In the genomic region with DNA sequence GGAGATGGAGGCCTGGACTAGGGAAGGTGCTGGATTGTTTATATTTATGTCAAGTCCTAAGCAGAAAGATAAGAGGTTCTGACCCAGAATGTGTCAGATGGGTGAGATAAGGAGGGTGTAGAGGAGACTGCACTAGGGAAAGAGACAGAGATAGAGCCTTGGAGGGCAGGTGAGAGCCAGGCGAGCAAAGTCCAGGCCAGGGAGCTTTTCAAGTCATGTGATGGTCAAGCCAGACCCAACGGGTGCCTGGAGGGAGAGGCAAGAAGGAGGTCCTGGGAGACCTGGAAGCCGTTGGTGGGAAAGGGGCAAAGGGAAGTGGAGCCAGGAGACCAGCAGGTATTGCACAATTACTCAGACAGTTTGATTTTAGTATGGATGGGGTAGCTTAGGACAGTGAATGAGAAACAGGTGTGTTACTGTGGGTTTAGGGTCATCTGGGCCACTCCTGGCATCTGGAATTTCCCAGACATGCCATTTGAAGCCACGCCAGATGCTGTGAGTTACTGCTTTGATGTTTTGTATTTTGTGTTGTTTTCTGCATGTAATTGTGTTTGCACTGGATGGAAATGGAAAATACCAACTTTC, we compare ENCODE assay signal across 14 cellular contexts. TPM values are rescaled to one million over a fixed set of nuclear protein-coding genes. Genes with fewer than 3 reads are reported as not detected.
DNase-seq lines count a peak whose midpoint lies in the region; ATAC-seq and TF ChIP-seq lines count a peak whose summit lies in the region.
"Had no signal": no experiment of that assay in that cellular context is flagged by ENCODE, and none has a peak within 500 bp of the region (broad histone marks: within the 10 kb centered on the region; RNA-seq: fewer than 3 reads in every experiment).

No MANE protein-coding gene starts in this region.

- no peaks in the 10 kb centered on the region for H3K9me3 ChIP-seq in CD8-positive, alpha-beta memory T cell (ENCODE audit: low read length)

- ATAC-seq in activated CD8-positive, alpha-beta T cell treated with anti-CD3 and anti-CD28 coated beads, Interleukin-2, amount 10 ng/mL, durations not matched to agents 7 days and 5 days = no peak
- no peak for ATAC-seq in GM18907 (IDR thresholded peaks at IDR 0.05; ENCODE audit: unreplicated experiment)

- H3K36me3 ChIP-seq in CD8-positive, alpha-beta memory T cell (ENCODE audit: insufficient read depth, low read length) = peaks cover 14% of the 10 kb centered on the region

- peaks cover 0 to 87% (median 5%) of the 10 kb centered on the region in 3 donors for H3K36me3 Mint-ChIP-seq in CD8-positive, alpha-beta memory T cell
- peaks cover 46% of the 10 kb centered on the region for H3K36me3 Mint-ChIP-seq in activated CD8-positive, alpha-beta T cell treated with anti-CD3 and anti-CD28 coated beads, Interleukin-2, amount 10 ng/mL, durations not matched to agents 7 days and 5 days (ENCODE audit: low read depth)

- no peak overlapping the region for H3K27ac ChIP-seq in CD8-positive, alpha-beta memory T cell (ENCODE audit: low read depth, low read length)
- H3K27ac ChIP-seq: PC-9, VCaP had no signal

- peaks cover 53 to 72% (median 69%) of the 10 kb centered on the region in 3 donors for H3K4me1 Mint-ChIP-seq in CD8-positive, alpha-beta memory T cell
- peaks cover 33% of the 10 kb centered on the region for H3K4me1 Mint-ChIP-seq in activated CD8-positive, alpha-beta T cell treated with anti-CD3 and anti-CD28 coated beads, Interleukin-2, amount 10 ng/mL, durations not matched to agents 7 days and 5 days (ENCODE audit: low read depth)

- no peak for TF ChIP-seq CTCF in AG10803 (conservative IDR thresholded peaks at IDR 0.05; ENCODE audit: low read length)
- no peak for TF ChIP-seq CTCF in foreskin fibroblast (IDR thresholded peaks at IDR 0.05; ENCODE audit: low read depth, low read length)

- POLR2A ChIA-PET in CD8-positive, alpha-beta memory T cell (lab: Charles Lee) = no interaction called here
- POLR2A ChIA-PET in activated CD8-positive, alpha-beta T cell treated with anti-CD3 and anti-CD28 coated beads, Interleukin-2, amount 10 ng/mL, durations not matched to agents 7 days and 5 days (lab: Charles Lee) = interaction anchor here (1.2 kb wide), 1 partner anchor 225 kb away, joined by 3 read pairs; no protein-coding TSS in a partner anchor

- no peaks in the 10 kb centered on the region for H3K27me3 ChIP-seq in CD8-positive, alpha-beta memory T cell (ENCODE audit: insufficient read depth, low read length, poor library complexity, severe bottlenecking)

- H3K27me3 Mint-ChIP-seq in CD8-positive, alpha-beta memory T cell = no peaks in the 10 kb centered on the region
- no peaks in the 10 kb centered on the region for H3K27me3 Mint-ChIP-seq in activated CD8-positive, alpha-beta T cell treated with anti-CD3 and anti-CD28 coated beads, Interleukin-2, amount 10 ng/mL, durations not matched to agents 7 days and 5 days (ENCODE audit: low read depth)

- peak; percentile 59 for DNase-seq in AG10803 (ENCODE audit: low read depth)
- DNase-seq in CD8-positive, alpha-beta memory T cell = no peak
- DNase-seq in activated CD8-positive, alpha-beta T cell treated with anti-CD3 and anti-CD28 coated beads, Interleukin-2, amount 10 ng/mL, durations not matched to agents 7 days and 5 days = no peak
- peak; percentile 34 to 68 for DNase-seq in foreskin fibroblast
- no peak for DNase-seq in NCI-H187 treated with DMSO at 0.1 percent for 48 hours (lab: John Stamatoyannopoulos, UW)
- DNase-seq in NCI-H774 (lab: John Stamatoyannopoulos, UW) = no peak
- DNase-seq in H4 (ENCODE audit: low spot score) = no peak
- DNase-seq: DMS79, H7, KBM-7, mesenchymal stem cell, PC-9 had no signal

- peaks cover 37% of the 10 kb centered on the region for H3K4me1 ChIP-seq in CD8-positive, alpha-beta memory T cell (ENCODE audit: insufficient read depth, low read length)

- H3K4me3 ChIP-seq in AG10803 (ENCODE audit: low read length) (no peak overlapping the region), foreskin fibroblast (ENCODE audit: low read depth in 1 of 2, low read length in 2 of 2) (no peak overlapping the region)
- no peak overlapping the region for H3K4me3 ChIP-seq in CD8-positive, alpha-beta memory T cell (ENCODE audit: low read length)
- H3K4me3 ChIP-seq: PC-9 had no signal

- CTCF ChIA-PET in CD8-positive, alpha-beta memory T cell (lab: Charles Lee) = interaction anchor here (0.7 to 1.4 kb wide), 2 partner anchors 24 to 64 kb away, joined by 3 read pairs; no protein-coding TSS in a partner anchor
- CTCF ChIA-PET in activated CD8-positive, alpha-beta T cell treated with anti-CD3 and anti-CD28 coated beads, Interleukin-2, amount 10 ng/mL, durations not matched to agents 7 days and 5 days (lab: Charles Lee) = interaction anchor here (1.2 to 1.7 kb wide), 4 partner anchors 10 to 226 kb away, joined by 3 to 4 read pairs (median 4); no protein-coding TSS in a partner anchor

- no peak overlapping the region for H3K4me3 Mint-ChIP-seq in CD8-positive, alpha-beta memory T cell
- no peak overlapping the region for H3K4me3 Mint-ChIP-seq in activated CD8-positive, alpha-beta T cell treated with anti-CD3 and anti-CD28 coated beads, Interleukin-2, amount 10 ng/mL, durations not matched to agents 7 days and 5 days

- H3K27ac Mint-ChIP-seq in CD8-positive, alpha-beta memory T cell = peak overlapping the region in 6 of 8 donors; percentile 18 to 98 (median 64)
- H3K27ac Mint-ChIP-seq in activated CD8-positive, alpha-beta T cell treated with anti-CD3 and anti-CD28 coated beads, Interleukin-2, amount 10 ng/mL, durations not matched to agents 7 days and 5 days = peak overlapping the region; percentile 3

- no peaks in the 10 kb centered on the region for H3K9me3 Mint-ChIP-seq in CD8-positive, alpha-beta memory T cell
- H3K9me3 Mint-ChIP-seq in activated CD8-positive, alpha-beta T cell treated with anti-CD3 and anti-CD28 coated beads, Interleukin-2, amount 10 ng/mL, durations not matched to agents 7 days and 5 days (ENCODE audit: insufficient read depth) = no peaks in the 10 kb centered on the region

RNA-seq across cellular contexts. Expression of a gene that starts 5.0 kb away (rescaled TPM):
- total RNA-seq in CD8-positive, alpha-beta memory T cell = 10 to 100 TPM; 36.7 to 37.0 TPM
- polyA plus RNA-seq in CD8-positive, alpha-beta memory T cell = 22.4 TPM
- 10 to 100 TPM; 35.8 to 37.5 TPM for total RNA-seq in activated CD8-positive, alpha-beta T cell treated with anti-CD3 and anti-CD28 coated beads, Interleukin-2, amount 10 ng/mL, durations not matched to agents 7 days and 5 days
- 14.1 and 18.7 TPM in 2 replicates for total RNA-seq in H4 (2014; rRNA removed; shearing (Covaris generic))

RNA-seq across cellular contexts. Expression of a gene that starts 12.4 kb away (rescaled TPM):
- total RNA-seq in CD8-positive, alpha-beta memory T cell = 100 to 1,000 TPM; 252 to 253 TPM
- 21.2 TPM for polyA plus RNA-seq in CD8-positive, alpha-beta memory T cell
- 100 to 1,000 TPM; 204 TPM for total RNA-seq in activated CD8-positive, alpha-beta T cell treated with anti-CD3 and anti-CD28 coated beads, Interleukin-2, amount 10 ng/mL, durations not matched to agents 7 days and 5 days
- total RNA-seq in H4 (2014; rRNA removed; shearing (Covaris generic)) = 581 and 614 TPM in 2 replicates

Comparison
In these comparisons a context has a peak if more than half of its experiments do, and no peak if none do; other contexts are left out.
1. DNase-seq: peak in AG10803 (single experiment) and foreskin fibroblast (2 of 2); none in CD8-positive, alpha-beta memory T cell (0 of 5), activated CD8-positive, alpha-beta T cell treated with anti-CD3 and anti-CD28 coated beads, Interleukin-2, amount 10 ng/mL, durations not matched to agents 7 days and 5 days (single experiment), NCI-H187 treated with DMSO at 0.1 percent for 48 hours (single experiment), NCI-H774 (single experiment) and H4 (single experiment).